In genomic region chr7:116953727-116954442, GRCh38 we compare ENCODE assay signal across 8 cellular contexts. TPM values are rescaled to one million over a fixed set of nuclear protein-coding genes. Genes with fewer than 3 reads are reported as not detected.
A peak's percentile ranks its signal among the peaks of the same experiment; 100 is the strongest.
DNase-seq lines count a peak whose midpoint lies in the region; ATAC-seq and TF ChIP-seq lines count a peak whose summit lies in the region.

No MANE protein-coding gene starts in this region.

- peak; percentile 65 for TF ChIP-seq POLR2A in GM19099 (IDR thresholded peaks at IDR 0.05; ENCODE audit: extremely low read depth, insufficient read length, low read depth)

- POLR2A ChIA-PET in CD8-positive, alpha-beta T cell (lab: Charles Lee) = interaction anchor here (0.8 to 1.8 kb wide), 4 partner anchors 10 to 157 kb away, joined by 3 to 5 read pairs (median 4); no protein-coding TSS in a partner anchor
- POLR2A ChIA-PET in naive thymus-derived CD8-positive, alpha-beta T cell (lab: Charles Lee) = interaction anchor here (1.0 kb wide), 1 partner anchor 92 kb away, joined by 4 read pairs; the partner anchor contains the start of gene CAPZA2

- H3K27me3 Mint-ChIP-seq in CD8-positive, alpha-beta T cell (ENCODE audit: low read depth) = no peaks in the 10 kb centered on the region
- H3K27me3 Mint-ChIP-seq in activated T-cell treated with anti-CD3 and anti-CD28 coated beads, Interleukin-2, amount 50 U/mL, for 72 hours (ENCODE audit: low read depth) = peaks cover 11% of the 10 kb centered on the region
- H3K27me3 Mint-ChIP-seq in naive thymus-derived CD8-positive, alpha-beta T cell = peaks cover 0 to 3% (median 0%) of the 10 kb centered on the region in 5 donors

- H3K4me3 Mint-ChIP-seq in CD8-positive, alpha-beta T cell = peak overlapping the region; percentile 93
- H3K4me3 Mint-ChIP-seq in activated T-cell treated with anti-CD3 and anti-CD28 coated beads, Interleukin-2, amount 50 U/mL, for 72 hours = peak overlapping the region; percentile 83 to 94
- peak overlapping the region; percentile 80 to 97 (median 94) for H3K4me3 Mint-ChIP-seq in naive thymus-derived CD8-positive, alpha-beta T cell

- intact Hi-C loops in CD8-positive, alpha-beta T cell (cut with DNase I, micrococcal nuclease) = loop anchor here (1.0 to 10.0 kb wide), 3 partner anchors 91 to 1231 kb away; partner anchors contain the start of genes CAPZA2 (in 2 of the 2) and LSM8 (in 1 of the 2)

- H3K9me3 Mint-ChIP-seq in CD8-positive, alpha-beta T cell = no peaks in the 10 kb centered on the region
- H3K9me3 Mint-ChIP-seq in activated T-cell treated with anti-CD3 and anti-CD28 coated beads, Interleukin-2, amount 50 U/mL, for 72 hours = no peaks in the 10 kb centered on the region
- no peaks in the 10 kb centered on the region for H3K9me3 Mint-ChIP-seq in naive thymus-derived CD8-positive, alpha-beta T cell

- H3K27ac ChIP-seq in CD8-positive, alpha-beta T cell (ENCODE audit: low read depth, low read length) = peak overlapping the region; percentile 49
- H3K27ac ChIP-seq in thymus (ENCODE audit: low read depth) = peak overlapping the region; percentile 91

- peaks cover 4% of the 10 kb centered on the region for H3K36me3 Mint-ChIP-seq in CD8-positive, alpha-beta T cell
- H3K36me3 Mint-ChIP-seq in activated T-cell treated with anti-CD3 and anti-CD28 coated beads, Interleukin-2, amount 50 U/mL, for 72 hours (ENCODE audit: insufficient read depth in 2 of 2) = peaks cover 0 to 3% of the 10 kb centered on the region in 2 donors
- H3K36me3 Mint-ChIP-seq in naive thymus-derived CD8-positive, alpha-beta T cell = no peaks in the 10 kb centered on the region

- CTCF ChIA-PET in CD8-positive, alpha-beta T cell (lab: Charles Lee) = interaction anchor here (1.9 kb wide), 1 partner anchor 174 kb away, joined by 5 read pairs; no protein-coding TSS in a partner anchor

- no peaks in the 10 kb centered on the region for H3K27me3 ChIP-seq in CD8-positive, alpha-beta T cell (ENCODE audit: insufficient read depth, low read length)
- H3K27me3 ChIP-seq in thymus (ENCODE audit: control insufficient read depth, insufficient read depth) = no peaks in the 10 kb centered on the region

- H3K9me3 ChIP-seq in CD8-positive, alpha-beta T cell (ENCODE audit: low read length) = no peaks in the 10 kb centered on the region
- peaks cover 1% of the 10 kb centered on the region for H3K9me3 ChIP-seq in thymus (ENCODE audit: control insufficient read depth)

- no peak for TF ChIP-seq CTCF in CD8-positive, alpha-beta T cell (IDR thresholded peaks at IDR 0.05)

- H3K4me3 ChIP-seq in CD8-positive, alpha-beta T cell (ENCODE audit: low read depth, low read length) = peak overlapping the region; percentile 61
- H3K4me3 ChIP-seq in thymus (ENCODE audit: low read length) = peak overlapping the region; percentile 82

- peak in 5 of 7 experiments; percentile 1 to 71 (median 20) for DNase-seq in CD8-positive, alpha-beta T cell
- DNase-seq in NCI-H69 (lab: John Stamatoyannopoulos, UW) = peak; percentile 90
- peak; percentile 39 to 61 for DNase-seq in activated T-cell treated with anti-CD3 and anti-CD28 coated beads, Interleukin-2, amount 50 U/mL, for 72 hours
- peak; percentile 88 for DNase-seq in fibroblast of peridontal ligament (ENCODE audit: extremely low read depth)
- DNase-seq in naive thymus-derived CD8-positive, alpha-beta T cell = peak in 7 of 10 donors; percentile 13 to 69 (median 50)

- peaks cover 15% of the 10 kb centered on the region for H3K4me1 ChIP-seq in CD8-positive, alpha-beta T cell (ENCODE audit: insufficient read depth, low read length)
- no peaks in the 10 kb centered on the region for H3K4me1 ChIP-seq in thymus (ENCODE audit: control insufficient read depth, insufficient read depth, low read length)

- peaks cover 21% of the 10 kb centered on the region for H3K4me1 Mint-ChIP-seq in CD8-positive, alpha-beta T cell (ENCODE audit: low read depth)
- H3K4me1 Mint-ChIP-seq in activated T-cell treated with anti-CD3 and anti-CD28 coated beads, Interleukin-2, amount 50 U/mL, for 72 hours (ENCODE audit: low read depth) = peaks cover 28% of the 10 kb centered on the region
- peaks cover 10 to 19% (median 17%) of the 10 kb centered on the region in 4 donors for H3K4me1 Mint-ChIP-seq in naive thymus-derived CD8-positive, alpha-beta T cell

- no peaks in the 10 kb centered on the region for H3K36me3 ChIP-seq in CD8-positive, alpha-beta T cell (ENCODE audit: insufficient read depth, low read length)
- no peaks in the 10 kb centered on the region for H3K36me3 ChIP-seq in thymus (ENCODE audit: control insufficient read depth, insufficient read depth)

- under 1% methylated on average over 89 of the region's 89 CpGs for WGBS in thymus

- ATAC-seq in CD8-positive, alpha-beta T cell = peak; percentile 69
- peak; percentile 45 for ATAC-seq in HG03280 (IDR thresholded peaks at IDR 0.05; ENCODE audit: unreplicated experiment)
- peak; percentile 70 to 76 for ATAC-seq in activated T-cell treated with anti-CD3 and anti-CD28 coated beads, Interleukin-2, amount 50 U/mL, for 72 hours (replicated peaks in 1 of 2)
- peak; percentile 70 to 72 for ATAC-seq in naive thymus-derived CD8-positive, alpha-beta T cell

- peak overlapping the region; percentile 83 for H3K27ac Mint-ChIP-seq in CD8-positive, alpha-beta T cell
- peak overlapping the region; percentile 91 for H3K27ac Mint-ChIP-seq in activated T-cell treated with anti-CD3 and anti-CD28 coated beads, Interleukin-2, amount 50 U/mL, for 72 hours
- H3K27ac Mint-ChIP-seq in naive thymus-derived CD8-positive, alpha-beta T cell = peak overlapping the region; percentile 67 to 96 (median 90)

RNA-seq across cellular contexts. Expression of gene ST7, which starts 0.6 kb away (rescaled TPM):
- total RNA-seq in CD8-positive, alpha-beta T cell = 1 to 10 TPM; 4.4 to 5.0 TPM
- total RNA-seq in activated T-cell treated with anti-CD3 and anti-CD28 coated beads, Interleukin-2, amount 50 U/mL, for 72 hours = 1 to 10 TPM; 6.2 to 7.2 TPM
- 1 to 10 TPM; 3.0 to 5.0 TPM for total RNA-seq in naive thymus-derived CD8-positive, alpha-beta T cell
- 1 to 10 TPM; 1.3 to 5.3 (median 1.9) TPM for polyA plus RNA-seq in naive thymus-derived CD8-positive, alpha-beta T cell
- 11.5 TPM for polyA plus RNA-seq in thymus

Comparison
In these comparisons a context has a peak if more than half of its experiments do, and no peak if none do; other contexts are left out.
1. Peak in every context shown above with its lines: DNase-seq, ATAC-seq, H3K4me3 ChIP-seq and H3K27ac ChIP-seq.
2. DNase-seq: peak in every context shown above with its lines; median percentile 90 in NCI-H69; 88 in fibroblast of peridontal ligament; 50 in activated T-cell treated with anti-CD3 and anti-CD28 coated beads, Interleukin-2, amount 50 U/mL, for 72 hours; 50 in naive thymus-derived CD8-positive, alpha-beta T cell; 20 in CD8-positive, alpha-beta T cell.